15 cellular contexts compared by ENCODE assay signal in genomic region chr2:9654429-9655100, GRCh38. TPM values are rescaled to one million over a fixed set of nuclear protein-coding genes. Genes with fewer than 3 reads are reported as not detected.
A peak's percentile ranks its signal among the peaks of the same experiment; 100 is the strongest.
DNase-seq lines count a peak whose midpoint lies in the region; ATAC-seq lines count a peak whose summit lies in the region.
"Had no signal": no experiment of that assay in that cellular context is flagged by ENCODE, and none has a peak within 500 bp of the region (broad histone marks: within the 10 kb centered on the region; RNA-seq: fewer than 3 reads in every experiment).

No MANE protein-coding gene starts in this region.

- no peak overlapping the region for H2BK5ac ChIP-seq in trophoblast cell (ENCODE audit: low read depth, low read length, poor library complexity)

- ATAC-seq in activated T-helper 17 cell treated with anti-CD3 and anti-CD28 coated beads, Interleukin-2, amount 50 U/mL, for 72 hours (replicated peaks): no peak
- no peak for ATAC-seq in stimulated activated naive B cell treated with anti-CD40 and anti-IgM and Interleukin-4, amounts not matched to agents 10 μg/mL and 1 μg/mL and 100 μg/mL, for 72 hours (replicated peaks)
- ATAC-seq in HG03139 (IDR thresholded peaks at IDR 0.05; ENCODE audit: unreplicated experiment): no peak
- ATAC-seq: gastroesophageal sphincter had no signal

- no peak overlapping the region for H3K4me2 ChIP-seq in trophoblast cell (ENCODE audit: low read length)

- H3K4me1 ChIP-seq in trophoblast cell (ENCODE audit: control insufficient read depth in 1 of 2, insufficient read depth in 2 of 2, low read length in 2 of 2): peaks cover 6 to 10% of the 10 kb centered on the region in 2 experiments
- H3K4me1 ChIP-seq: gastroesophageal sphincter, right lobe of liver, upper lobe of left lung had no signal

- no peak overlapping the region for H3K18ac ChIP-seq in trophoblast cell (ENCODE audit: low read length)

- H3K27me3 Mint-ChIP-seq in activated CD4-positive, alpha-beta T cell treated with anti-CD3 and anti-CD28 coated beads, Interleukin-2, amount 10 ng/mL, durations not matched to agents 7 days and 5 days: peaks cover 10% of the 10 kb centered on the region
- H3K27me3 Mint-ChIP-seq in activated T-helper 17 cell treated with anti-CD3 and anti-CD28 coated beads, Interleukin-2, amount 50 U/mL, for 72 hours: peaks cover 4% of the 10 kb centered on the region
- H3K27me3 Mint-ChIP-seq in stimulated activated naive B cell treated with anti-CD40 and anti-IgM and Interleukin-4, amounts not matched to agents 10 μg/mL and 1 μg/mL and 100 μg/mL, for 72 hours: peaks cover 0 to 12% of the 10 kb centered on the region in 2 donors

- H3K79me1 ChIP-seq in trophoblast cell (ENCODE audit: low read length): peaks cover 2% of the 10 kb centered on the region

- H3K9me3 Mint-ChIP-seq in activated CD4-positive, alpha-beta T cell treated with anti-CD3 and anti-CD28 coated beads, Interleukin-2, amount 10 ng/mL, durations not matched to agents 7 days and 5 days: peaks cover 9% of the 10 kb centered on the region
- peaks cover 7% of the 10 kb centered on the region for H3K9me3 Mint-ChIP-seq in activated T-helper 17 cell treated with anti-CD3 and anti-CD28 coated beads, Interleukin-2, amount 50 U/mL, for 72 hours
- H3K9me3 Mint-ChIP-seq in stimulated activated naive B cell treated with anti-CD40 and anti-IgM and Interleukin-4, amounts not matched to agents 10 μg/mL and 1 μg/mL and 100 μg/mL, for 72 hours: peaks cover 0 to 2% of the 10 kb centered on the region in 2 donors

- H2BK120ac ChIP-seq in trophoblast cell (ENCODE audit: insufficient read depth, low read length, poor library complexity): no peak overlapping the region

- no CpG with 5 or more reads among the region's 6 CpGs for WGBS in trophoblast cell (ENCODE audit: extremely low coverage, insufficient coverage, insufficient read length)

- H4K8ac ChIP-seq in trophoblast cell (ENCODE audit: low read depth, low read length): no peak overlapping the region

- H3K9me3 ChIP-seq in trophoblast cell (ENCODE audit: insufficient read depth, low read depth, low read length): no peaks in the 10 kb centered on the region
- H3K9me3 ChIP-seq: gastroesophageal sphincter, right lobe of liver, upper lobe of left lung had no signal

- CTCF ChIA-PET in activated CD4-positive, alpha-beta T cell treated with anti-CD3 and anti-CD28 coated beads, Interleukin-2, amount 10 ng/mL, durations not matched to agents 7 days and 5 days (lab: Charles Lee): interaction anchor here (0.5 to 3.0 kb wide), 9 partner anchors 10 to 1194 kb away, joined by 3 to 15 read pairs (median 4); no protein-coding TSS in a partner anchor

- H3K36me3 ChIP-seq in trophoblast cell (ENCODE audit: control insufficient read depth in 1 of 2, insufficient read depth in 2 of 2, low read length in 2 of 2): no peaks in the 10 kb centered on the region
- H3K36me3 ChIP-seq: gastroesophageal sphincter, right lobe of liver, upper lobe of left lung had no signal

- H4K91ac ChIP-seq in trophoblast cell (ENCODE audit: low read depth, low read length): no peak overlapping the region

- H3K27me3 ChIP-seq in layer of hippocampus (ENCODE audit: control insufficient read depth, insufficient read depth, low read length): no peaks in the 10 kb centered on the region
- no peaks in the 10 kb centered on the region for H3K27me3 ChIP-seq in trophoblast cell (ENCODE audit: insufficient read depth, low read length)
- H3K27me3 ChIP-seq: gastroesophageal sphincter, right lobe of liver, upper lobe of left lung had no signal

- H2BK12ac ChIP-seq in trophoblast cell (ENCODE audit: low read length): no peak overlapping the region

- H3K27ac Mint-ChIP-seq in activated CD4-positive, alpha-beta T cell treated with anti-CD3 and anti-CD28 coated beads, Interleukin-2, amount 10 ng/mL, durations not matched to agents 7 days and 5 days: peak overlapping the region; percentile 60
- H3K27ac Mint-ChIP-seq in activated T-helper 17 cell treated with anti-CD3 and anti-CD28 coated beads, Interleukin-2, amount 50 U/mL, for 72 hours: peak overlapping the region; percentile 96
- H3K27ac Mint-ChIP-seq in stimulated activated naive B cell treated with anti-CD40 and anti-IgM and Interleukin-4, amounts not matched to agents 10 μg/mL and 1 μg/mL and 100 μg/mL, for 72 hours: no peak overlapping the region
- H3K27ac Mint-ChIP-seq: memory B cell had no signal

- no peak overlapping the region for H2AFZ ChIP-seq in trophoblast cell (ENCODE audit: insufficient read depth, low read length, poor library complexity)

- no peak overlapping the region for H2AK5ac ChIP-seq in trophoblast cell (ENCODE audit: low read length)

- POLR2A ChIA-PET in activated CD4-positive, alpha-beta T cell treated with anti-CD3 and anti-CD28 coated beads, Interleukin-2, amount 10 ng/mL, durations not matched to agents 7 days and 5 days (lab: Charles Lee): no interaction called here

- H3K27ac ChIP-seq in layer of hippocampus (ENCODE audit: low read depth, low read length) (peak overlapping the region; percentile 77), trophoblast cell (ENCODE audit: low read depth, low read length) (no peak overlapping the region)
- H3K27ac ChIP-seq: gastroesophageal sphincter, right lobe of liver, upper lobe of left lung had no signal

- no peak overlapping the region for H4K12ac ChIP-seq in trophoblast cell (ENCODE audit: low read depth, low read length)

- H3K4me1 Mint-ChIP-seq in activated CD4-positive, alpha-beta T cell treated with anti-CD3 and anti-CD28 coated beads, Interleukin-2, amount 10 ng/mL, durations not matched to agents 7 days and 5 days: peaks cover 47% of the 10 kb centered on the region
- H3K4me1 Mint-ChIP-seq in activated T-helper 17 cell treated with anti-CD3 and anti-CD28 coated beads, Interleukin-2, amount 50 U/mL, for 72 hours: peaks cover 37% of the 10 kb centered on the region
- H3K4me1 Mint-ChIP-seq in stimulated activated naive B cell treated with anti-CD40 and anti-IgM and Interleukin-4, amounts not matched to agents 10 μg/mL and 1 μg/mL and 100 μg/mL, for 72 hours: peaks cover 0 to 13% of the 10 kb centered on the region in 2 donors

- no peaks in the 10 kb centered on the region for H3K79me2 ChIP-seq in trophoblast cell (ENCODE audit: control insufficient read depth, insufficient read depth, low read length, poor library complexity)

- no peak overlapping the region for H3K9ac ChIP-seq in trophoblast cell (ENCODE audit: low read length)

- H3K4me3 ChIP-seq in trophoblast cell (ENCODE audit: low read depth, low read length): no peak overlapping the region
- H3K4me3 ChIP-seq: gastroesophageal sphincter, right lobe of liver, upper lobe of left lung had no signal

- no peak overlapping the region for H3K23ac ChIP-seq in trophoblast cell (ENCODE audit: low read length)

- H3K4ac ChIP-seq in trophoblast cell (ENCODE audit: low read depth, low read length): no peak overlapping the region

- DNase-seq in activated CD4-positive, alpha-beta T cell treated with anti-CD3 and anti-CD28 coated beads, Interleukin-2, amount 10 ng/mL, durations not matched to agents 7 days and 5 days: no peak
- DNase-seq in activated CD4-positive, alpha-beta T cell treated with anti-CD3 and anti-CD28 coated beads, Interleukin-2, amount 50 U/mL, for 48 hours: no peak
- DNase-seq in HT1080 (ENCODE audit: low read depth) (peak; percentile 17), trophoblast cell (no peak)
- DNase-seq in stimulated activated naive B cell treated with anti-CD40 and anti-IgM and Interleukin-4, amounts not matched to agents 10 μg/mL and 1 μg/mL and 100 μg/mL, for 72 hours: no peak
- DNase-seq: activated CD4-positive, alpha-beta T cell treated with anti-CD3 and anti-CD28 coated beads, Interleukin-2, amount 50 U/mL, for 4 hours; activated naive CD4-positive, alpha-beta T cell treated with Interleukin-2 at 50 U/mL for 16 hours; right lobe of liver; SHP77; upper lobe of left lung had no signal

- no peaks in the 10 kb centered on the region for H3K36me3 Mint-ChIP-seq in activated CD4-positive, alpha-beta T cell treated with anti-CD3 and anti-CD28 coated beads, Interleukin-2, amount 10 ng/mL, durations not matched to agents 7 days and 5 days (ENCODE audit: low read depth)
- H3K36me3 Mint-ChIP-seq in activated T-helper 17 cell treated with anti-CD3 and anti-CD28 coated beads, Interleukin-2, amount 50 U/mL, for 72 hours (ENCODE audit: low read depth): peaks cover 13% of the 10 kb centered on the region
- peaks cover 0 to 3% of the 10 kb centered on the region in 2 donors for H3K36me3 Mint-ChIP-seq in stimulated activated naive B cell treated with anti-CD40 and anti-IgM and Interleukin-4, amounts not matched to agents 10 μg/mL and 1 μg/mL and 100 μg/mL, for 72 hours
- H3K36me3 Mint-ChIP-seq: memory B cell had no signal

- H3K4me3 Mint-ChIP-seq in activated CD4-positive, alpha-beta T cell treated with anti-CD3 and anti-CD28 coated beads, Interleukin-2, amount 10 ng/mL, durations not matched to agents 7 days and 5 days: no peak overlapping the region
- peak overlapping the region; percentile 75 for H3K4me3 Mint-ChIP-seq in activated T-helper 17 cell treated with anti-CD3 and anti-CD28 coated beads, Interleukin-2, amount 50 U/mL, for 72 hours
- H3K4me3 Mint-ChIP-seq in stimulated activated naive B cell treated with anti-CD40 and anti-IgM and Interleukin-4, amounts not matched to agents 10 μg/mL and 1 μg/mL and 100 μg/mL, for 72 hours: no peak overlapping the region
- H3K4me3 Mint-ChIP-seq: memory B cell had no signal

- H3K14ac ChIP-seq in trophoblast cell (ENCODE audit: low read length): no peak overlapping the region

RNA-seq across cellular contexts. Expression of gene YWHAQ, which starts 23.8 kb away (rescaled TPM):
- total RNA-seq in activated CD4-positive, alpha-beta T cell treated with anti-CD3 and anti-CD28 coated beads, Interleukin-2, amount 10 ng/mL, durations not matched to agents 7 days and 5 days: 100 to 1,000 TPM; 308 to 322 TPM
- total RNA-seq in HT1080 (2014; rRNA removed; shearing (Covaris generic)): 446 and 533 TPM in 2 replicates
- 574 and 638 TPM in 2 replicates for polyA plus RNA-seq in HT1080 (2015; cell fraction: cytosol; rRNA removed)
- 279 and 303 TPM in 2 replicates for polyA plus RNA-seq in HT1080 (2015; cell fraction: nucleus; rRNA removed)
- total RNA-seq in activated T-helper 17 cell treated with anti-CD3 and anti-CD28 coated beads, Interleukin-2, amount 50 U/mL, for 72 hours: 100 to 1,000 TPM; 283 TPM
- polyA plus RNA-seq in trophoblast cell (2013): 327 and 332 TPM in 2 replicates
